In genomic region chr16:89201467-89202377, GRCh38 we compare ENCODE assay signal across 8 cellular contexts. TPM values are rescaled to one million over a fixed set of nuclear protein-coding genes. Genes with fewer than 3 reads are reported as not detected.
A peak's percentile ranks its signal among the peaks of the same experiment; 100 is the strongest.
DNase-seq lines count a peak whose midpoint lies in the region; ATAC-seq, FAIRE-seq and TF ChIP-seq lines count a peak whose summit lies in the region.

No MANE protein-coding gene starts in this region.

- H3K27ac ChIP-seq in naive thymus-derived CD4-positive, alpha-beta T cell (ENCODE audit: low read depth, low read length) = no peak overlapping the region

- CTCF ChIA-PET in naive thymus-derived CD4-positive, alpha-beta T cell (lab: Charles Lee) = no interaction called here

- peaks cover 22 to 47% (median 41%) of the 10 kb centered on the region in 5 donors for H3K27me3 Mint-ChIP-seq in naive thymus-derived CD4-positive, alpha-beta T cell

- H3K9me3 ChIP-seq in naive thymus-derived CD4-positive, alpha-beta T cell (ENCODE audit: control insufficient read depth in 2 of 3, low read length in 3 of 3) = no peaks in the 10 kb centered on the region

- FAIRE-seq in GM19239 (lab: Jason Lieb, UNC) = peak; percentile 82

- POLR2A ChIA-PET in naive thymus-derived CD4-positive, alpha-beta T cell (lab: Charles Lee) = no interaction called here

- H3K9me3 Mint-ChIP-seq in naive thymus-derived CD4-positive, alpha-beta T cell = peaks cover 0 to 7% (median 2%) of the 10 kb centered on the region in 11 donors
- no peaks in the 10 kb centered on the region for H3K9me3 Mint-ChIP-seq in stimulated activated effector memory CD8-positive, alpha-beta T cell treated with anti-CD3 and anti-CD28 coated beads, Interleukin-12 subunit alpha, Interleukin-12 subunit beta, amount 100 ng/mL, for 72 hours

- no peak for TF ChIP-seq CTCF in epithelial cell of proximal tubule (conservative IDR thresholded peaks at IDR 0.05; ENCODE audit: low read depth, low read length)

- peak overlapping the region; percentile 12 to 82 (median 74) for H3K4me3 Mint-ChIP-seq in naive thymus-derived CD4-positive, alpha-beta T cell
- peak overlapping the region; percentile 42 for H3K4me3 Mint-ChIP-seq in stimulated activated effector memory CD8-positive, alpha-beta T cell treated with anti-CD3 and anti-CD28 coated beads, Interleukin-12 subunit alpha, Interleukin-12 subunit beta, amount 100 ng/mL, for 72 hours

- H3K27me3 ChIP-seq in naive thymus-derived CD4-positive, alpha-beta T cell (ENCODE audit: control insufficient read depth in 2 of 2, insufficient read depth in 2 of 2, low read length in 2 of 2) = peaks cover 0 to 4% of the 10 kb centered on the region in 2 donors

- H3K4me3 ChIP-seq in epithelial cell of proximal tubule (ENCODE audit: low read depth, low read length) = peak overlapping the region; percentile 27
- H3K4me3 ChIP-seq in naive thymus-derived CD4-positive, alpha-beta T cell (ENCODE audit: low read length) = no peak overlapping the region

- peak; percentile 94 for ATAC-seq in naive thymus-derived CD4-positive, alpha-beta T cell
- ATAC-seq in stimulated activated effector memory CD8-positive, alpha-beta T cell treated with anti-CD3 and anti-CD28 coated beads, Interleukin-12 subunit alpha, Interleukin-12 subunit beta, amount 100 ng/mL, for 72 hours = peak; percentile 75
- ATAC-seq in HG03159 (IDR thresholded peaks at IDR 0.05; ENCODE audit: unreplicated experiment) = no peak
- no peak for ATAC-seq in HG02884 (IDR thresholded peaks at IDR 0.05; ENCODE audit: unreplicated experiment)

- H3K36me3 ChIP-seq in naive thymus-derived CD4-positive, alpha-beta T cell (ENCODE audit: control insufficient read depth in 2 of 3, insufficient read depth in 3 of 3, low read length in 3 of 3) = no peaks in the 10 kb centered on the region

- peaks cover 0 to 22% (median 9%) of the 10 kb centered on the region in 7 donors for H3K4me1 Mint-ChIP-seq in naive thymus-derived CD4-positive, alpha-beta T cell
- peaks cover 10% of the 10 kb centered on the region for H3K4me1 Mint-ChIP-seq in stimulated activated effector memory CD8-positive, alpha-beta T cell treated with anti-CD3 and anti-CD28 coated beads, Interleukin-12 subunit alpha, Interleukin-12 subunit beta, amount 100 ng/mL, for 72 hours

- no peak overlapping the region for H3K27ac Mint-ChIP-seq in naive thymus-derived CD4-positive, alpha-beta T cell
- no peak overlapping the region for H3K27ac Mint-ChIP-seq in stimulated activated effector memory CD8-positive, alpha-beta T cell treated with anti-CD3 and anti-CD28 coated beads, Interleukin-12 subunit alpha, Interleukin-12 subunit beta, amount 100 ng/mL, for 72 hours

- H3K36me3 Mint-ChIP-seq in naive thymus-derived CD4-positive, alpha-beta T cell = peaks cover 0 to 6% (median 0%) of the 10 kb centered on the region in 5 donors
- H3K36me3 Mint-ChIP-seq in stimulated activated effector memory CD8-positive, alpha-beta T cell treated with anti-CD3 and anti-CD28 coated beads, Interleukin-12 subunit alpha, Interleukin-12 subunit beta, amount 100 ng/mL, for 72 hours = no peaks in the 10 kb centered on the region

- peak; percentile 90 for DNase-seq in GM19239 (ENCODE audit: insufficient read length, low spot score)
- peak; percentile 84 for DNase-seq in NCI-H345 (lab: John Stamatoyannopoulos, UW)
- DNase-seq in activated CD8-positive, alpha-beta memory T cell treated with anti-CD3 and anti-CD28 coated beads, Interleukin-2, amount 50 U/mL, for 4 hours = peak; percentile 80
- DNase-seq in epithelial cell of proximal tubule (ENCODE audit: low read depth) = no peak
- peak; percentile 62 to 89 (median 76) for DNase-seq in naive thymus-derived CD4-positive, alpha-beta T cell
- DNase-seq in stimulated activated effector memory CD8-positive, alpha-beta T cell treated with anti-CD3 and anti-CD28 coated beads, Interleukin-12 subunit alpha, Interleukin-12 subunit beta, amount 100 ng/mL, for 72 hours (ENCODE audit: low spot score in 2 of 2) = peak in 1 of 2 donors; percentile 65

- peaks cover 0 to 9% of the 10 kb centered on the region in 2 donors for H3K4me1 ChIP-seq in naive thymus-derived CD4-positive, alpha-beta T cell (ENCODE audit: control insufficient read depth in 2 of 2, insufficient read depth in 2 of 2, low read length in 2 of 2)

- intact Hi-C loops in naive thymus-derived CD4-positive, alpha-beta T cell (cut with micrococcal nuclease) = loop anchor here (1.0 to 5.0 kb wide), 7 partner anchors 8 to 84 kb away; partner anchors contain the start of genes CDH15 (in 2 of the 2) and ZNF778 (in 1 of the 2)

RNA-seq across cellular contexts. Expression of gene SLC22A31, which starts 1.4 kb away (rescaled TPM):
- total RNA-seq in epithelial cell of proximal tubule = not detected in 2 replicates
- total RNA-seq in naive thymus-derived CD4-positive, alpha-beta T cell = 1 to 10 TPM; 1.1 to 4.4 (median 2.8) TPM
- under 1 TPM; 0.33 to 0.55 TPM for polyA plus RNA-seq in naive thymus-derived CD4-positive, alpha-beta T cell

RNA-seq across cellular contexts. Expression of gene ZNF778, which starts 15.8 kb away (rescaled TPM):
- 3.7 and 6.2 TPM in 2 replicates for total RNA-seq in epithelial cell of proximal tubule
- 10 to 100 TPM in 2 of 5 experiments, 1 to 10 TPM in 3; 6.0 to 13.5 (median 6.5) TPM for total RNA-seq in naive thymus-derived CD4-positive, alpha-beta T cell
- polyA plus RNA-seq in naive thymus-derived CD4-positive, alpha-beta T cell = 1 to 10 TPM; 4.0 to 6.8 TPM

RNA-seq across cellular contexts. Expression of gene CDH15, which starts 30.2 kb away (rescaled TPM):
- total RNA-seq in epithelial cell of proximal tubule = not detected in 2 replicates
- total RNA-seq in naive thymus-derived CD4-positive, alpha-beta T cell = not detected
- not detected for polyA plus RNA-seq in naive thymus-derived CD4-positive, alpha-beta T cell

Comparison
In these comparisons a context has a peak if more than half of its experiments do, and no peak if none do; other contexts are left out.
1. ATAC-seq: peak in naive thymus-derived CD4-positive, alpha-beta T cell (single experiment) and stimulated activated effector memory CD8-positive, alpha-beta T cell treated with anti-CD3 and anti-CD28 coated beads, Interleukin-12 subunit alpha, Interleukin-12 subunit beta, amount 100 ng/mL, for 72 hours (single experiment); none in HG03159 (single experiment) and HG02884 (single experiment).